13 cellular contexts compared by ENCODE assay signal in genomic region chr12:105205322-105206048, GRCh38. TPM values are rescaled to one million over a fixed set of nuclear protein-coding genes. Genes with fewer than 3 reads are reported as not detected.
DNase-seq lines count a peak whose midpoint lies in the region; ATAC-seq and TF ChIP-seq lines count a peak whose summit lies in the region.
"Had no signal": no experiment of that assay in that cellular context is flagged by ENCODE, and none has a peak within 500 bp of the region (broad histone marks: within the 10 kb centered on the region; RNA-seq: fewer than 3 reads in every experiment).

No MANE protein-coding gene starts in this region.

- peaks cover 13% of the 10 kb centered on the region for H3K4me1 Mint-ChIP-seq in activated naive CD8-positive, alpha-beta T cell treated with anti-CD3 and anti-CD28 coated beads, Interleukin-2, amount 50 U/mL, for 24 hours
- H3K4me1 Mint-ChIP-seq: T-cell had no signal

- ATAC-seq in HCT116, result no peak
- no peak for ATAC-seq in activated naive CD8-positive, alpha-beta T cell treated with anti-CD3 and anti-CD28 coated beads, Interleukin-2, amount 50 U/mL, for 24 hours
- ATAC-seq: T-cell had no signal

- H3K9me3 ChIP-seq in HCT116 (ENCODE audit: control insufficient read depth in 1 of 2, insufficient read depth in 1 of 2, low read depth in 1 of 2, low read length in 2 of 2), result no peaks in the 10 kb centered on the region
- H3K9me3 ChIP-seq in osteoblast (ENCODE audit: low read depth, low read length), result no peaks in the 10 kb centered on the region
- H3K9me3 ChIP-seq in sigmoid colon, result no peaks in the 10 kb centered on the region
- no peaks in the 10 kb centered on the region for H3K9me3 ChIP-seq in WERI-Rb-1 (ENCODE audit: severe bottlenecking)
- H3K9me3 ChIP-seq: tibial artery had no signal

- H3K4me2 ChIP-seq in HCT116 (ENCODE audit: low read length) (no peak overlapping the region), osteoblast (ENCODE audit: insufficient read depth, low read length) (no peak overlapping the region)

- TF ChIP-seq CTCF in HCT116 (IDR thresholded peaks at IDR 0.05 in 2 of 3, conservative IDR thresholded peaks at IDR 0.05 in 1 of 3; ENCODE audit: borderline replicate concordance in 1 of 3, insufficient read depth in 1 of 3, low read depth in 2 of 3, low read length in 2 of 3) (no peak), osteoblast (IDR thresholded peaks at IDR 0.05; ENCODE audit: extremely low read depth, low read depth, low read length) (no peak), sigmoid colon (IDR thresholded peaks at IDR 0.05) (no peak), WERI-Rb-1 (IDR thresholded peaks at IDR 0.05; ENCODE audit: low read depth, low read length) (no peak)

- H3K4me1 ChIP-seq in HCT116 (ENCODE audit: control insufficient read depth in 1 of 2, insufficient read depth in 2 of 2, low read length in 2 of 2) (peaks cover 0 to 7% of the 10 kb centered on the region in 2 experiments; a peak in 1 of 4 replicates), osteoblast (ENCODE audit: insufficient read depth, low read length) (peaks cover 14% of the 10 kb centered on the region), sigmoid colon (peaks cover 0 to 12% (median 5%) of the 10 kb centered on the region in 4 donors)

- H3K4me3 ChIP-seq in HCT116 (replicated peaks in 1 of 2; ENCODE audit: low read depth in 1 of 2, low read length in 2 of 2), result no peak overlapping the region
- H3K4me3 ChIP-seq in osteoblast (ENCODE audit: insufficient read depth, low read length), result no peak overlapping the region
- no peak overlapping the region for H3K4me3 ChIP-seq in sigmoid colon
- H3K4me3 ChIP-seq in WERI-Rb-1 (ENCODE audit: low read depth, low read length), result no peak overlapping the region
- H3K4me3 ChIP-seq: tibial artery had no signal

- H3K27me3 ChIP-seq in HCT116 (ENCODE audit: insufficient read depth, low read length) (no peaks in the 10 kb centered on the region), osteoblast (ENCODE audit: insufficient read depth, low read length) (no peaks in the 10 kb centered on the region), sigmoid colon (no peaks in the 10 kb centered on the region), WERI-Rb-1 (ENCODE audit: insufficient read depth, low read depth, severe bottlenecking) (no peaks in the 10 kb centered on the region)
- H3K27me3 ChIP-seq: tibial artery had no signal

- intact Hi-C loops in HCT116 (cut with micrococcal nuclease), result no loop called here
- intact Hi-C loops in sigmoid colon (cut with DNase I), result no loop called here

- H4K20me1 ChIP-seq in HCT116 (ENCODE audit: insufficient read depth) (no peaks in the 10 kb centered on the region), osteoblast (ENCODE audit: insufficient read depth, low read length) (no peaks in the 10 kb centered on the region)

- H3K36me3 Mint-ChIP-seq in activated naive CD8-positive, alpha-beta T cell treated with anti-CD3 and anti-CD28 coated beads, Interleukin-2, amount 50 U/mL, for 24 hours (ENCODE audit: low read depth), result peaks cover 18% of the 10 kb centered on the region

- H2AFZ ChIP-seq in HCT116 (ENCODE audit: low read depth, low read length, poor library complexity, severe bottlenecking) (no peak overlapping the region), osteoblast (ENCODE audit: low read length) (no peak overlapping the region)

- H3K27ac ChIP-seq in HCT116 (ENCODE audit: low read depth, low read length) (no peak overlapping the region), osteoblast (ENCODE audit: low read depth, low read length) (peak overlapping the region; percentile 98), sigmoid colon (peak overlapping the region in 1 of 4 donors; percentile 6), WERI-Rb-1 (no peak overlapping the region)
- H3K27ac ChIP-seq: tibial artery had no signal

- no peaks in the 10 kb centered on the region for H3K27me3 Mint-ChIP-seq in activated naive CD8-positive, alpha-beta T cell treated with anti-CD3 and anti-CD28 coated beads, Interleukin-2, amount 50 U/mL, for 24 hours
- H3K27me3 Mint-ChIP-seq: T-cell had no signal

- DNase-seq in HCT116 (ENCODE audit: low read depth, low spot score) (no peak), NCI-H2029 treated with DMSO at 0.1 percent for 48 hours (lab: John Stamatoyannopoulos, UW) (peak; percentile 93), osteoblast (ENCODE audit: insufficient read length, low spot score, missing footprints) (no peak), sigmoid colon (no peak), G401 (ENCODE audit: low spot score) (no peak), NCI-H1436 treated with DMSO at 0.1 percent for 48 hours (lab: John Stamatoyannopoulos, UW) (no peak), WERI-Rb-1 (no peak)
- no peak for DNase-seq in activated naive CD8-positive, alpha-beta T cell treated with anti-CD3 and anti-CD28 coated beads, Interleukin-2, amount 50 U/mL, for 24 hours
- DNase-seq: NCI-H1694 treated with DMSO at 0.1 percent for 48 hours, right cardiac atrium, T-cell, tibial artery had no signal

- no peak overlapping the region for H3K9ac ChIP-seq in HCT116 (ENCODE audit: low read length)

- no peaks in the 10 kb centered on the region for H3K79me2 ChIP-seq in HCT116 (ENCODE audit: insufficient read depth, low read length)
- H3K79me2 ChIP-seq in osteoblast (ENCODE audit: insufficient read depth, low read length), result peaks cover 3% of the 10 kb centered on the region

- CTCF ChIA-PET in HCT116 (lab: Charles Lee), result no interaction called here

- no peaks in the 10 kb centered on the region for H3K9me3 Mint-ChIP-seq in activated naive CD8-positive, alpha-beta T cell treated with anti-CD3 and anti-CD28 coated beads, Interleukin-2, amount 50 U/mL, for 24 hours
- H3K9me3 Mint-ChIP-seq: activated naive CD4-positive, alpha-beta T cell treated with anti-CD3 and anti-CD28 coated beads, Interleukin-2, amount 50 U/mL, for 72 hours; T-cell had no signal

- H3K27ac Mint-ChIP-seq in activated naive CD8-positive, alpha-beta T cell treated with anti-CD3 and anti-CD28 coated beads, Interleukin-2, amount 50 U/mL, for 24 hours, result peak overlapping the region; percentile 86

- TF ChIP-seq RAD21 in HCT116 (IDR thresholded peaks at IDR 0.05; ENCODE audit: low read depth), result no peak

- RAD21 ChIA-PET in HCT116 (lab: Charles Lee; ENCODE audit: low non-redundant PET in 1 of 2, low total read pairs in 2 of 2, uncharacterized antibody in 2 of 2, unreplicated experiment in 2 of 2), result no interaction called here

- H3K4me3 Mint-ChIP-seq in activated naive CD8-positive, alpha-beta T cell treated with anti-CD3 and anti-CD28 coated beads, Interleukin-2, amount 50 U/mL, for 24 hours, result no peak overlapping the region
- H3K4me3 Mint-ChIP-seq: T-cell had no signal

- no peaks in the 10 kb centered on the region; a peak in 1 of 4 replicates for H3K36me3 ChIP-seq in HCT116 (ENCODE audit: control insufficient read depth in 1 of 2, insufficient read depth in 2 of 2, low read length in 2 of 2)
- H3K36me3 ChIP-seq in osteoblast (ENCODE audit: insufficient read depth, low read length), result peaks cover 82% of the 10 kb centered on the region
- H3K36me3 ChIP-seq in sigmoid colon, result peaks cover 16 to 88% (median 52%) of the 10 kb centered on the region in 4 donors
- peaks cover 4% of the 10 kb centered on the region for H3K36me3 ChIP-seq in WERI-Rb-1

- 44 to 82% methylated on average over 10 of the region's 10 CpGs for WGBS in sigmoid colon, 2 donors

- no TSS peak for BruUV-seq in HCT116 (replicated peaks; lab: Mats Ljungman, UMichigan)

- no peaks in the 10 kb centered on the region for H3K9me2 ChIP-seq in HCT116 (ENCODE audit: insufficient read depth)

- POLR2A ChIA-PET in HCT116 (lab: Charles Lee), result no interaction called here

- in situ Hi-C loops in G401 (cut with HindIII; ENCODE audit: low sequenced_read_pairs), result no loop called here

- TF ChIP-seq EP300 in sigmoid colon (IDR thresholded peaks at IDR 0.05), result no peak

- TF ChIP-seq POLR2A in HCT116 (IDR thresholded peaks at IDR 0.05; ENCODE audit: borderline replicate concordance, extremely low read depth, insufficient read depth, insufficient read length) (no peak), sigmoid colon (IDR thresholded peaks at IDR 0.05) (no peak)

TF ChIP-seq in HCT116, 20 proteins besides CTCF, POLR2A, EP300 and RAD21:
- TF ChIP-seq EZH2phosphoT487 (IDR thresholded peaks at IDR 0.05; ENCODE audit: borderline replicate concordance) (no peak), REST (IDR thresholded peaks at IDR 0.05; ENCODE audit: low read depth) (peak; percentile 26), TCF7L2 (IDR thresholded peaks at IDR 0.05; ENCODE audit: borderline replicate concordance, extremely low read depth, insufficient read depth, insufficient read length) (no peak), FOSL1 (IDR thresholded peaks at IDR 0.05; ENCODE audit: low read depth) (no peak), ZFX (IDR thresholded peaks at IDR 0.05) (no peak), EZH2 (IDR thresholded peaks at IDR 0.05) (no peak)

RNA-seq across cellular contexts. Expression of gene APPL2, which starts 30.5 kb away (rescaled TPM):
- total RNA-seq in HCT116 (2021; ENCODE audit: unreplicated experiment) (22.6 TPM), osteoblast (67.0 and 91.3 TPM in 2 replicates), sigmoid colon (10 to 100 TPM; 15.3 to 97.5 (median 22.0) TPM)
- 13.1 and 14.9 TPM in 2 replicates for polyA plus RNA-seq in HCT116 (2012)
- 100 to 1,000 TPM in 1 of 3 donors, 10 to 100 TPM in 2; 46.5 to 116 (median 81.1) TPM for polyA plus RNA-seq in sigmoid colon
- total RNA-seq in G401 (2014; rRNA removed; shearing (Covaris generic)), result 36.4 and 36.5 TPM in 2 replicates
